Comparison of ENCODE assay signal across 8 cellular contexts in the genomic region with DNA sequence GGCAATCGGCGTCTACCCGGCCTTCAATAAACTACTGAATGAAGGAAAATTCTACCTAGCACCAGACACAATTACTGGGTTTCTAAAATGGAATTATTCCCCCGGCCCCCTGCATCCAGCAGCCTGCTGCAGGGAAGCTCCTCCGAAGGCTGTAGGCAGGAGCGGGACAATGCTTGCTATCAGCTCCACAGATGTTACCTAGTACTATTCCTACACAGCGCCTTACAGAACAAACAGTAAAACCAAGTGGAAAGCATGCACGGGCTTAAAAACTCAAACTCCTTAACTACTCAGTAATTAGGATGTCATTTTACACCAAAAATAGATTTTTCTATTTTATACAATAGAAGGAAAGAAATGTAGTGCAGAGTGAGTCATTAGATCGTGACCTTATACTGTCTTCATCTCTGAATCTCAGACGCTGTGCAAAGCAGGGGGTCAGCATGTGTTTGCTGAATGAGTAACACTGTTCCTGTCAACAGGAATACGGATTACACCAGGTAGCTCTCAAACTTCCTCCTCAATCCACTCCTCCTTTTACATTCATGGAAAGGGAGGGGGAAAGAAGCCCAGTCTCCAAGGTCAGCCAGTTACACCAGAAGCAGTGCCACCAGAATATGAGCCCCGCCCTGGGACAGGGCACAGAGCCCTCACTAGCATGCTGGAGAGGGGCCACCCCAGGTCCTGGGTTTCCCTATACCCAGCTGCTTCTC.
DNase-seq lines count a peak whose midpoint lies in the region; ATAC-seq and TF ChIP-seq lines count a peak whose summit lies in the region.

No MANE protein-coding gene starts in this region.

- no peak overlapping the region for H2BK12ac ChIP-seq in neuronal stem cell (ENCODE audit: low read length)

- DNase-seq in NCI-H460 (ENCODE audit: extremely low read depth, low read depth) (peak; percentile 21), esophagus muscularis mucosa (ENCODE audit: extremely low spot score) (no peak), neuronal stem cell (ENCODE audit: low spot score) (no peak), inferior parietal cortex (ENCODE audit: extremely low spot score) (no peak), NCI-H2107 treated with DMSO at 0.1 percent for 48 hours (lab: John Stamatoyannopoulos, UW; ENCODE audit: unreplicated experiment) (no peak)
- no peak for DNase-seq in activated CD8-positive, alpha-beta memory T cell treated with anti-CD3 and anti-CD28 coated beads for 24 hours

- peaks cover 41 to 95% (median 65%) of the 10 kb centered on the region in 11 experiments for H4K20me1 ChIP-seq in BLaER1 treated with 17β-estradiol and CSF1 and Interleukin-3, amounts not matched to agents 10 nM and 100 nM

- 47% methylated on average over 12 of the region's 12 CpGs for WGBS in esophagus muscularis mucosa
- no CpG with 5 or more reads among the region's 12 CpGs for WGBS in neuronal stem cell (ENCODE audit: extremely low coverage in 2 of 2, insufficient read length in 2 of 2, insufficient replicate concordance in 1 of 2), 2 donors

- peak overlapping the region; percentile 20 to 100 (median 56); a peak in 21 of 22 replicates for H3K4me2 ChIP-seq in BLaER1 treated with 17β-estradiol and CSF1 and Interleukin-3, amounts not matched to agents 10 nM and 100 nM
- no peak overlapping the region for H3K4me2 ChIP-seq in neuronal stem cell (ENCODE audit: insufficient read depth, low read length, poor library complexity, severe bottlenecking)

- peaks cover 5 to 30% (median 15%) of the 10 kb centered on the region in 11 experiments; a peak in 17 of 22 replicates for H3K36me3 ChIP-seq in BLaER1 treated with 17β-estradiol and CSF1 and Interleukin-3, amounts not matched to agents 10 nM and 100 nM
- H3K36me3 ChIP-seq in esophagus muscularis mucosa (no peaks in the 10 kb centered on the region), neuronal stem cell (replicated peaks in 1 of 2; ENCODE audit: control insufficient read depth in 2 of 2, insufficient read depth in 2 of 2, low read length in 2 of 2) (peaks cover 0 to 16% of the 10 kb centered on the region in 2 donors)

- peak overlapping the region in 3 of 11 experiments; percentile 11 to 42 (median 18); a peak in 2 of 22 replicates for H3K9ac ChIP-seq in BLaER1 treated with 17β-estradiol and CSF1 and Interleukin-3, amounts not matched to agents 10 nM and 100 nM
- no peak overlapping the region for H3K9ac ChIP-seq in neuronal stem cell (ENCODE audit: low read depth, low read length, poor library complexity)

- no peak overlapping the region for H3K4ac ChIP-seq in neuronal stem cell (ENCODE audit: low read length)

- peaks cover 4% of the 10 kb centered on the region for H3K79me1 ChIP-seq in neuronal stem cell (ENCODE audit: low read depth, low read length)

- no peak for TF ChIP-seq CTCF in esophagus muscularis mucosa (IDR thresholded peaks at IDR 0.05)

- H3K23ac ChIP-seq in neuronal stem cell (ENCODE audit: low read depth, low read length, poor library complexity): no peak overlapping the region

- no peak overlapping the region for H2AK5ac ChIP-seq in neuronal stem cell (ENCODE audit: low read depth, low read length)

- no peak for ATAC-seq in HG03520 (IDR thresholded peaks at IDR 0.05; ENCODE audit: unreplicated experiment)

- TF ChIP-seq POLR2A in esophagus muscularis mucosa (IDR thresholded peaks at IDR 0.05; ENCODE audit: low read depth): no peak

- H2BK5ac ChIP-seq in neuronal stem cell (ENCODE audit: low read length): no peak overlapping the region

- H4K91ac ChIP-seq in neuronal stem cell (ENCODE audit: low read depth, low read length, poor library complexity): no peak overlapping the region

- intact Hi-C loops in esophagus muscularis mucosa (cut with DNase I): no loop called here

- peak overlapping the region in 8 of 11 experiments; percentile 3 to 99 (median 25); a peak in 3 of 22 replicates for H3K27ac ChIP-seq in BLaER1 treated with 17β-estradiol and CSF1 and Interleukin-3, amounts not matched to agents 10 nM and 100 nM
- H3K27ac ChIP-seq in esophagus muscularis mucosa (replicated peaks in 1 of 4) (peak overlapping the region; percentile 94 to 97 (median 96)), neuronal stem cell (replicated peaks; ENCODE audit: low read length) (no peak overlapping the region)

- TF ChIP-seq EP300 in esophagus muscularis mucosa (IDR thresholded peaks at IDR 0.05): no peak

- no peak overlapping the region for H2AFZ ChIP-seq in neuronal stem cell (ENCODE audit: low read length)

- no peak overlapping the region for H3K14ac ChIP-seq in neuronal stem cell (ENCODE audit: low read length)

- H2BK120ac ChIP-seq in neuronal stem cell (ENCODE audit: low read depth, low read length): no peak overlapping the region

- no peaks in the 10 kb centered on the region for H3K27me3 ChIP-seq in BLaER1 treated with 17β-estradiol and CSF1 and Interleukin-3, amounts not matched to agents 10 nM and 100 nM
- no peaks in the 10 kb centered on the region for H3K27me3 ChIP-seq in esophagus muscularis mucosa
- no peaks in the 10 kb centered on the region for H3K27me3 ChIP-seq in neuronal stem cell (ENCODE audit: control insufficient read depth in 3 of 3, insufficient read depth in 3 of 3, low read depth in 1 of 3, low read length in 3 of 3)

- peaks cover 53 to 77% (median 57%) of the 10 kb centered on the region in 10 experiments for H3K4me1 ChIP-seq in BLaER1 treated with 17β-estradiol and CSF1 and Interleukin-3, amounts not matched to agents 10 nM and 100 nM
- peaks cover 80 to 98% (median 89%) of the 10 kb centered on the region in 4 donors for H3K4me1 ChIP-seq in esophagus muscularis mucosa
- H3K4me1 ChIP-seq in neuronal stem cell (ENCODE audit: control insufficient read depth in 2 of 2, insufficient read depth in 1 of 2, low read depth in 1 of 2, low read length in 2 of 2): peaks cover 18 to 22% of the 10 kb centered on the region in 2 donors

- peak overlapping the region; percentile 29 for H3K18ac ChIP-seq in neuronal stem cell (ENCODE audit: low read length)

- no peaks in the 10 kb centered on the region for H3K9me3 ChIP-seq in BLaER1 treated with 17β-estradiol and CSF1 and Interleukin-3, amounts not matched to agents 10 nM and 100 nM (replicated peaks in 1 of 11)
- H3K9me3 ChIP-seq in esophagus muscularis mucosa: no peaks in the 10 kb centered on the region
- no peaks in the 10 kb centered on the region for H3K9me3 ChIP-seq in neuronal stem cell (replicated peaks in 1 of 2; ENCODE audit: control insufficient read depth in 2 of 2, insufficient read depth in 1 of 2, low read depth in 1 of 2, low read length in 2 of 2)

- H2BK15ac ChIP-seq in neuronal stem cell (ENCODE audit: low read length): no peak overlapping the region

- H3K4me3 ChIP-seq in BLaER1 treated with 17β-estradiol and CSF1 and Interleukin-3, amounts not matched to agents 10 nM and 100 nM: no peak overlapping the region
- peak overlapping the region in 1 of 4 donors; percentile 3 for H3K4me3 ChIP-seq in esophagus muscularis mucosa
- H3K4me3 ChIP-seq in neuronal stem cell (ENCODE audit: low read length in 2 of 2): no peak overlapping the region

- no peak overlapping the region for H4K8ac ChIP-seq in neuronal stem cell (ENCODE audit: low read depth, low read length)
